In genomic region chr7:73220357-73220756, GRCh38 we compare ENCODE assay signal across 8 cellular contexts.
A peak's percentile ranks its signal among the peaks of the same experiment; 100 is the strongest.
DNase-seq lines count a peak whose midpoint lies in the region; ATAC-seq lines count a peak whose summit lies in the region.
"Not testable (repeated sequence)": the region's sequence is repeated elsewhere in the genome, so short reads cannot be mapped to it uniquely, and the experiment has no call there.

No MANE protein-coding gene starts in this region.

- DNase-seq in left lobe of liver (ENCODE audit: low spot score); stimulated activated naive CD8-positive, alpha-beta T cell treated with anti-CD3 and anti-CD28 coated beads, Interleukin-15, amount 100 ng/mL, for 72 hours: not testable (repeated sequence)

- not testable (repeated sequence) for H3K4me3 Mint-ChIP-seq in stimulated activated naive CD8-positive, alpha-beta T cell treated with anti-CD3 and anti-CD28 coated beads, Interleukin-15, amount 100 ng/mL, for 72 hours

- H3K27ac Mint-ChIP-seq in stimulated activated naive CD8-positive, alpha-beta T cell treated with anti-CD3 and anti-CD28 coated beads, Interleukin-15, amount 100 ng/mL, for 72 hours, result not testable (repeated sequence)

- H3K9me3 Mint-ChIP-seq in stimulated activated naive CD8-positive, alpha-beta T cell treated with anti-CD3 and anti-CD28 coated beads, Interleukin-15, amount 100 ng/mL, for 72 hours, result not testable (repeated sequence)

- H3K27me3 Mint-ChIP-seq in stimulated activated naive CD8-positive, alpha-beta T cell treated with anti-CD3 and anti-CD28 coated beads, Interleukin-15, amount 100 ng/mL, for 72 hours, result not testable (repeated sequence)

- peak; percentile 64 for ATAC-seq in GM18519 (IDR thresholded peaks at IDR 0.05; ENCODE audit: low FRiP score, unreplicated experiment)
- ATAC-seq in GM19397 (IDR thresholded peaks at IDR 0.05; ENCODE audit: unreplicated experiment), result peak; percentile 83
- peak; percentile 80 for ATAC-seq in GM21723 (IDR thresholded peaks at IDR 0.05; ENCODE audit: unreplicated experiment)
- ATAC-seq in HG02938 (IDR thresholded peaks at IDR 0.05; ENCODE audit: unreplicated experiment), result peak; percentile 78
- ATAC-seq in HG03280 (IDR thresholded peaks at IDR 0.05; ENCODE audit: unreplicated experiment), result peak; percentile 81
- peak; percentile 57 to 64 for ATAC-seq in activated CD4-positive, CD25-positive, alpha-beta regulatory T cell treated with anti-CD3 and anti-CD28 coated beads, Interleukin-2, amount 50 U/mL, for 24 hours
- peak; percentile 62 for ATAC-seq in left lobe of liver
- ATAC-seq in stimulated activated naive CD8-positive, alpha-beta T cell treated with anti-CD3 and anti-CD28 coated beads, Interleukin-15, amount 100 ng/mL, for 72 hours, result peak; percentile 42

- not testable (repeated sequence) for H3K4me1 Mint-ChIP-seq in stimulated activated naive CD8-positive, alpha-beta T cell treated with anti-CD3 and anti-CD28 coated beads, Interleukin-15, amount 100 ng/mL, for 72 hours
